In genomic region chr4:108714880-108715279, GRCh38 we compare ENCODE assay signal across 1 cellular context.
A peak's percentile ranks its signal among the peaks of the same experiment; 100 is the strongest.
TF ChIP-seq lines count a peak whose summit lies in the region.

No MANE protein-coding gene starts in this region.

TF ChIP-seq in HEK293, 187 proteins besides CTCF, POLR2A, EP300 and RAD21 (continued from another document):
- TF ChIP-seq, protein P1, sequence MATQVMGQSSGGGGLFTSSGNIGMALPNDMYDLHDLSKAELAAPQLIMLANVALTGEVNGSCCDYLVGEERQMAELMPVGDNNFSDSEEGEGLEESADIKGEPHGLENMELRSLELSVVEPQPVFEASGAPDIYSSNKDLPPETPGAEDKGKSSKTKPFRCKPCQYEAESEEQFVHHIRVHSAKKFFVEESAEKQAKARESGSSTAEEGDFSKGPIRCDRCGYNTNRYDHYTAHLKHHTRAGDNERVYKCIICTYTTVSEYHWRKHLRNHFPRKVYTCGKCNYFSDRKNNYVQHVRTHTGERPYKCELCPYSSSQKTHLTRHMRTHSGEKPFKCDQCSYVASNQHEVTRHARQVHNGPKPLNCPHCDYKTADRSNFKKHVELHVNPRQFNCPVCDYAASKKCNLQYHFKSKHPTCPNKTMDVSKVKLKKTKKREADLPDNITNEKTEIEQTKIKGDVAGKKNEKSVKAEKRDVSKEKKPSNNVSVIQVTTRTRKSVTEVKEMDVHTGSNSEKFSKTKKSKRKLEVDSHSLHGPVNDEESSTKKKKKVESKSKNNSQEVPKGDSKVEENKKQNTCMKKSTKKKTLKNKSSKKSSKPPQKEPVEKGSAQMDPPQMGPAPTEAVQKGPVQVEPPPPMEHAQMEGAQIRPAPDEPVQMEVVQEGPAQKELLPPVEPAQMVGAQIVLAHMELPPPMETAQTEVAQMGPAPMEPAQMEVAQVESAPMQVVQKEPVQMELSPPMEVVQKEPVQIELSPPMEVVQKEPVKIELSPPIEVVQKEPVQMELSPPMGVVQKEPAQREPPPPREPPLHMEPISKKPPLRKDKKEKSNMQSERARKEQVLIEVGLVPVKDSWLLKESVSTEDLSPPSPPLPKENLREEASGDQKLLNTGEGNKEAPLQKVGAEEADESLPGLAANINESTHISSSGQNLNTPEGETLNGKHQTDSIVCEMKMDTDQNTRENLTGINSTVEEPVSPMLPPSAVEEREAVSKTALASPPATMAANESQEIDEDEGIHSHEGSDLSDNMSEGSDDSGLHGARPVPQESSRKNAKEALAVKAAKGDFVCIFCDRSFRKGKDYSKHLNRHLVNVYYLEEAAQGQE (tag by site-specific recombination; IDR thresholded peaks at IDR 0.05), result no peak
- TF ChIP-seq SETDB1 (IDR thresholded peaks at IDR 0.05; ENCODE audit: insufficient read length, low read length) (no peak), ZNF76 (tag by site-specific recombination; IDR thresholded peaks at IDR 0.05; ENCODE audit: borderline replicate concordance, low read depth) (no peak), ZNF549 (tag by site-specific recombination; IDR thresholded peaks at IDR 0.05) (no peak), KLF10 (tag by site-specific recombination; IDR thresholded peaks at IDR 0.05) (no peak), ZBTB48 (tag by site-specific recombination; IDR thresholded peaks at IDR 0.05) (no peak), ZSCAN16 (tag by site-specific recombination; IDR thresholded peaks at IDR 0.05) (peak; percentile 91), GLI4 (tag by site-specific recombination; IDR thresholded peaks at IDR 0.05) (no peak), ZNF658 (tag by site-specific recombination; IDR thresholded peaks at IDR 0.05) (no peak), ZNF664 (tag by site-specific recombination; IDR thresholded peaks at IDR 0.05) (no peak), ZBTB17 (tag by site-specific recombination; IDR thresholded peaks at IDR 0.05) (no peak), ZNF621 (tag by site-specific recombination; IDR thresholded peaks at IDR 0.05) (no peak), GLIS2 (tag by site-specific recombination; IDR thresholded peaks at IDR 0.05) (no peak), KLF1 (tag by site-specific recombination; IDR thresholded peaks at IDR 0.05) (no peak)
- TF ChIP-seq, protein P2, sequence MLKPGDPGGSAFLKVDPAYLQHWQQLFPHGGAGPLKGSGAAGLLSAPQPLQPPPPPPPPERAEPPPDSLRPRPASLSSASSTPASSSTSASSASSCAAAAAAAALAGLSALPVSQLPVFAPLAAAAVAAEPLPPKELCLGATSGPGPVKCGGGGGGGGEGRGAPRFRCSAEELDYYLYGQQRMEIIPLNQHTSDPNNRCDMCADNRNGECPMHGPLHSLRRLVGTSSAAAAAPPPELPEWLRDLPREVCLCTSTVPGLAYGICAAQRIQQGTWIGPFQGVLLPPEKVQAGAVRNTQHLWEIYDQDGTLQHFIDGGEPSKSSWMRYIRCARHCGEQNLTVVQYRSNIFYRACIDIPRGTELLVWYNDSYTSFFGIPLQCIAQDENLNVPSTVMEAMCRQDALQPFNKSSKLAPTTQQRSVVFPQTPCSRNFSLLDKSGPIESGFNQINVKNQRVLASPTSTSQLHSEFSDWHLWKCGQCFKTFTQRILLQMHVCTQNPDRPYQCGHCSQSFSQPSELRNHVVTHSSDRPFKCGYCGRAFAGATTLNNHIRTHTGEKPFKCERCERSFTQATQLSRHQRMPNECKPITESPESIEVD (tag by site-specific recombination; IDR thresholded peaks at IDR 0.05), result peak; percentile 54
